In genomic region chr13:101144808-101145419, GRCh38 we compare ENCODE assay signal across 8 cellular contexts.
DNase-seq lines count a peak whose midpoint lies in the region; ATAC-seq, FAIRE-seq and TF ChIP-seq lines count a peak whose summit lies in the region.

No MANE protein-coding gene starts in this region.

- H3K9me3 ChIP-seq in neural progenitor cell (ENCODE audit: low read depth), result no peaks in the 10 kb centered on the region

- no peaks in the 10 kb centered on the region for H3K79me2 ChIP-seq in neural progenitor cell (ENCODE audit: low read depth)

- H3K36me3 ChIP-seq in neural progenitor cell, result no peaks in the 10 kb centered on the region

- no peaks in the 10 kb centered on the region for H3K4me1 ChIP-seq in neural progenitor cell

- DNase-seq in activated T-cell treated with anti-CD3 and anti-CD28 coated beads for 24 hours (ENCODE audit: low read depth) (peak; percentile 5), KBM-7 (peak; percentile 64), RPMI7951 (ENCODE audit: low read depth) (peak; percentile 55), neural progenitor cell (ENCODE audit: low spot score) (peak; percentile 72), HuH-7 (ENCODE audit: low spot score) (no peak)
- no peak for DNase-seq in activated T-cell treated with anti-CD3 and anti-CD28 coated beads, Interleukin-2, amount 50 U/mL, for 24 hours

- no peak overlapping the region for H3K27ac Mint-ChIP-seq in activated T-cell treated with anti-CD3 and anti-CD28 coated beads, Interleukin-2, amount 50 U/mL, for 24 hours
- no peak overlapping the region for H3K27ac Mint-ChIP-seq in neural progenitor cell

- H4K20me1 ChIP-seq in neural progenitor cell (ENCODE audit: low read depth), result no peaks in the 10 kb centered on the region

- FAIRE-seq in endometrium (lab: Jason Lieb, UNC), result peak; percentile 98

- H3K4me1 Mint-ChIP-seq in activated T-cell treated with anti-CD3 and anti-CD28 coated beads, Interleukin-2, amount 50 U/mL, for 24 hours (ENCODE audit: low read depth), result no peaks in the 10 kb centered on the region
- peaks cover 17% of the 10 kb centered on the region for H3K4me1 Mint-ChIP-seq in neural progenitor cell

- H3K9me3 Mint-ChIP-seq in activated T-cell treated with anti-CD3 and anti-CD28 coated beads, Interleukin-2, amount 50 U/mL, for 24 hours, result no peaks in the 10 kb centered on the region
- no peaks in the 10 kb centered on the region for H3K9me3 Mint-ChIP-seq in neural progenitor cell

- TF ChIP-seq CTCF in neural progenitor cell (IDR thresholded peaks at IDR 0.05), result peak; percentile 87

- H3K27me3 Mint-ChIP-seq in activated T-cell treated with anti-CD3 and anti-CD28 coated beads, Interleukin-2, amount 50 U/mL, for 24 hours, result peaks cover 46% of the 10 kb centered on the region
- peaks cover 3% of the 10 kb centered on the region for H3K27me3 Mint-ChIP-seq in neural progenitor cell (ENCODE audit: insufficient read depth, low read depth)

- H3K4me3 ChIP-seq in neural progenitor cell, result no peak overlapping the region

- in situ Hi-C loops in KBM-7 (cut with MboI; ENCODE audit: low pct_unique_long_range_greater_than_20kb, low sequenced_read_pairs), result no loop called here

- no peak overlapping the region for H3K4me2 ChIP-seq in neural progenitor cell

- no peak overlapping the region for H3K4me3 Mint-ChIP-seq in activated T-cell treated with anti-CD3 and anti-CD28 coated beads, Interleukin-2, amount 50 U/mL, for 24 hours
- no peak overlapping the region for H3K4me3 Mint-ChIP-seq in neural progenitor cell

- H3K27me3 ChIP-seq in neural progenitor cell, result no peaks in the 10 kb centered on the region

- H3F3A ChIP-seq in neural progenitor cell (ENCODE audit: low read depth), result no peaks in the 10 kb centered on the region

- no peaks in the 10 kb centered on the region for H3K36me3 Mint-ChIP-seq in activated T-cell treated with anti-CD3 and anti-CD28 coated beads, Interleukin-2, amount 50 U/mL, for 24 hours (ENCODE audit: low read depth)
- no peaks in the 10 kb centered on the region for H3K36me3 Mint-ChIP-seq in neural progenitor cell

- no peak overlapping the region for H3K9ac ChIP-seq in neural progenitor cell

- peak; percentile 83 for ATAC-seq in GM21367 (IDR thresholded peaks at IDR 0.05; ENCODE audit: unreplicated experiment)

- no peak overlapping the region for H3K27ac ChIP-seq in neural progenitor cell

- no peak overlapping the region for H2AFZ ChIP-seq in neural progenitor cell (replicated peaks)

Comparison
In these comparisons a context has a peak if more than half of its experiments do, and no peak if none do; other contexts are left out.
1. DNase-seq: peak in activated T-cell treated with anti-CD3 and anti-CD28 coated beads for 24 hours (single experiment), KBM-7 (single experiment), RPMI7951 (single experiment) and neural progenitor cell (single experiment); none in activated T-cell treated with anti-CD3 and anti-CD28 coated beads, Interleukin-2, amount 50 U/mL, for 24 hours (single experiment) and HuH-7 (single experiment).